21 cellular contexts compared by ENCODE assay signal in the genomic region with DNA sequence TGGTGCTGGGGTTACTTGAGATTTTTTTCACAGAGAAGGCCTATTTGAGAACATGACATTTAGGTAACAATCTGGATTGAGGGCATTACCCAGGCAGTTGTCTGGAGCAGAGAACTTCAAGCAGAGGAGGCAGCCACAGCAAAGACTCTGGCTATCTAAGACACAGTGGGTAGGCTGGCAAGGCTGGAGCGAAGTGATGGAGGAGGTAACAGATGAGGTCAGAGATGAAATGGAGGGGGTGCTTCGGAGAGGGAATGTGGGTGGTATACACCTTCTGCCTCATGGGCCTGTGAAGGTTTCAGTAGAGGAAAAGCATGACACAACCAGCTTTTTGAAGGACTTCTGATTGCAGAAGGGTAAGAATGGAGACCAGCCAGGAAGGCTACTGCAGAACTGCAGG.
"Had no signal": no experiment of that assay in that cellular context is flagged by ENCODE, and none has a peak within 500 bp of the region (broad histone marks: within the 10 kb centered on the region; RNA-seq: fewer than 3 reads in every experiment).

No MANE protein-coding gene starts in this region.

- DNase-seq: colonic mucosa; cortex of kidney; dermis blood vessel endothelial cell; dorsolateral prefrontal cortex; effector CD4-positive, alpha-beta T cell; effector CD8-positive, alpha-beta T cell; effector memory CD4-positive, alpha-beta T cell; effector memory CD8-positive, alpha-beta T cell; endodermal cell; erythroblast; esophagus squamous epithelium; foreskin fibroblast; foreskin keratinocyte; foreskin melanocyte; gastrocnemius medialis; glutamatergic neuron; heart left ventricle; heart right ventricle had no signal

- H3K36me3 ChIP-seq: colonic mucosa, esophagus squamous epithelium, gastrocnemius medialis, gastroesophageal sphincter, heart left ventricle, heart right ventricle had no signal

- H3K9me3 ChIP-seq: colonic mucosa, esophagus squamous epithelium, gastrocnemius medialis, gastroesophageal sphincter, heart left ventricle, heart right ventricle had no signal

- H3K27ac ChIP-seq: colonic mucosa, coronary artery, dorsolateral prefrontal cortex, epithelial cell of prostate, esophagus squamous epithelium, foreskin keratinocyte, gastrocnemius medialis, gastroesophageal sphincter, heart left ventricle, heart right ventricle had no signal

- H3K4me3 ChIP-seq: colonic mucosa, coronary artery, dorsolateral prefrontal cortex, esophagus squamous epithelium, gastrocnemius medialis, gastroesophageal sphincter, heart left ventricle, heart right ventricle had no signal

- H3K4me1 ChIP-seq: colonic mucosa had no signal

- H3K27me3 ChIP-seq: foreskin keratinocyte had no signal
